13 cellular contexts compared by ENCODE assay signal in genomic region chr1:3924871-3925655, GRCh38. TPM values are rescaled to one million over a fixed set of nuclear protein-coding genes. Genes with fewer than 3 reads are reported as not detected.
A peak's percentile ranks its signal among the peaks of the same experiment; 100 is the strongest.
DNase-seq lines count a peak whose midpoint lies in the region; ATAC-seq and TF ChIP-seq lines count a peak whose summit lies in the region.
"Had no signal": no experiment of that assay in that cellular context is flagged by ENCODE, and none has a peak within 500 bp of the region (broad histone marks: within the 10 kb centered on the region; RNA-seq: fewer than 3 reads in every experiment).

No MANE protein-coding gene starts in this region.

- H3K4me3 ChIP-seq in fibroblast of mammary gland (ENCODE audit: control insufficient read depth, low read depth, low read length) (no peak overlapping the region), upper lobe of right lung (no peak overlapping the region)
- H3K4me3 ChIP-seq: adrenal gland, esophagus muscularis mucosa had no signal

- H3K36me3 ChIP-seq in upper lobe of right lung = no peaks in the 10 kb centered on the region
- H3K36me3 ChIP-seq: adrenal gland, esophagus muscularis mucosa had no signal

- H3K9me3 ChIP-seq in upper lobe of right lung = no peaks in the 10 kb centered on the region
- H3K9me3 ChIP-seq: adrenal gland, esophagus muscularis mucosa had no signal

- no peaks in the 10 kb centered on the region for H3K4me1 ChIP-seq in upper lobe of right lung
- H3K4me1 ChIP-seq: adrenal gland had no signal

- no peak overlapping the region for H3K27ac ChIP-seq in upper lobe of right lung
- H3K27ac ChIP-seq: adrenal gland, esophagus muscularis mucosa had no signal

- DNase-seq in DMS 273 treated with DMSO at 0.1 percent for 48 hours (lab: John Stamatoyannopoulos, UW) (peak; percentile 60), LHCN-M2 (ENCODE audit: low read depth) (peak; percentile 56), NCI-H524 treated with DMSO at 0.1 percent for 48 hours (lab: John Stamatoyannopoulos, UW) (peak; percentile 85), fibroblast of mammary gland (ENCODE audit: low read depth) (peak; percentile 19), C1 segment of cervical spinal cord (lab: John Stamatoyannopoulos, UW) (no peak), upper lobe of right lung (no peak)
- DNase-seq in effector CD4-positive, alpha-beta T cell = no peak
- DNase-seq: activated CD4-positive, CD25-positive, alpha-beta regulatory T cell; activated CD8-positive, alpha-beta memory T cell treated with anti-CD3 and anti-CD28 coated beads, Interleukin-2, amount 50 U/mL, for 4 hours; adrenal gland; H9 had no signal

- TF ChIP-seq CTCF in fibroblast of mammary gland (conservative IDR thresholded peaks at IDR 0.05; ENCODE audit: control insufficient read depth, insufficient read depth, low read depth, low read length) (no peak), upper lobe of right lung (IDR thresholded peaks at IDR 0.05) (no peak)

- intact Hi-C loops in upper lobe of right lung (cut with DNase I) = no loop called here

- ATAC-seq in upper lobe of right lung (no peak), GM21515 (IDR thresholded peaks at IDR 0.05; ENCODE audit: unreplicated experiment) (no peak)

- no peaks in the 10 kb centered on the region for H3K27me3 ChIP-seq in upper lobe of right lung
- H3K27me3 ChIP-seq: adrenal gland had no signal

RNA-seq across cellular contexts. Expression of gene C1orf174, which starts 25.0 kb away (rescaled TPM):
- total RNA-seq in LHCN-M2 (2014; rRNA removed) (31.8 and 38.3 TPM in 2 replicates), upper lobe of right lung (19.9 TPM)
- polyA plus RNA-seq in LHCN-M2 (2012) = 15.1 TPM

Comparison
In these comparisons a context has a peak if more than half of its experiments do, and no peak if none do; other contexts are left out.
1. DNase-seq: peak in DMS 273 treated with DMSO at 0.1 percent for 48 hours (single experiment), LHCN-M2 (single experiment), NCI-H524 treated with DMSO at 0.1 percent for 48 hours (single experiment) and fibroblast of mammary gland (single experiment); none in C1 segment of cervical spinal cord (0 of 14), effector CD4-positive, alpha-beta T cell (single experiment) and upper lobe of right lung (single experiment).